Comparison of ENCODE assay signal across 20 cellular contexts in the genomic region with DNA sequence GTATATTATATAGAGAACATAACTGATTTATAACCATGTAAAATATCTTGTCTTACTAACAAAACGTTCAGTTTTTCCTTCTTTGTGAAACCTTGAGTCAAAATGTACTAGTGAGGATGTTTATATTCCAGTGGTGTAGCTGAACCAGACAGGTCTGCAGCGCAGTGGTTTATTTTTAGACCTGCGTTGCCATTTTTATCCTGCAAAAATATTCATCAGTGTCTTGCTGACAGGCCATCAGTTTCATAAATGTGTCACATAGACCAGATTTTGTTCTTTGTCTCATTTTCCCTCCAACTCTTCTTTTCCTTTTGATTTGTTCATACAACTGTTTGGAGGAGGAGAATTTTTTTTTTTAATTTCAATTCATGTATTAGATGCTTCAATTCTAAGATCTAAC.
"Had no signal": no experiment of that assay in that cellular context is flagged by ENCODE, and none has a peak within 500 bp of the region (broad histone marks: within the 10 kb centered on the region; RNA-seq: fewer than 3 reads in every experiment).

No MANE protein-coding gene starts in this region.

- H3K4me1 Mint-ChIP-seq: immature natural killer cell, mesothelial cell of epicardium, neural progenitor cell had no signal

- H3K9me3 ChIP-seq: body of pancreas, lower lobe of right lung, ovary, transverse colon had no signal

- H2AFZ ChIP-seq: neural progenitor cell had no signal

- H3K27ac ChIP-seq: body of pancreas, epithelial cell of prostate, lower lobe of right lung, neural progenitor cell, ovary, skin epidermis, transverse colon had no signal

- H3K4me3 Mint-ChIP-seq: activated naive CD8-positive, alpha-beta T cell; immature natural killer cell; mesothelial cell of epicardium; neural progenitor cell had no signal

- ATAC-seq: body of pancreas, lower lobe of right lung had no signal

- H3K27ac Mint-ChIP-seq: activated naive CD8-positive, alpha-beta T cell; immature natural killer cell; mesothelial cell of epicardium; neural progenitor cell had no signal

- H3K4me1 ChIP-seq: body of pancreas, lower lobe of right lung, neural progenitor cell, transverse colon had no signal

- H3K27me3 ChIP-seq: body of pancreas, neural progenitor cell, ovary, transverse colon had no signal

- H3K27me3 Mint-ChIP-seq: activated naive CD8-positive, alpha-beta T cell had no signal

- DNase-seq: activated CD4-positive, alpha-beta T cell treated with anti-CD3 and anti-CD28 coated beads, Interleukin-2, amount 50 U/mL, for 1 hour; activated CD8-positive, alpha-beta memory T cell treated with anti-CD3 and anti-CD28 coated beads for 24 hours; activated gamma-delta T cell treated with Interleukin-2 at 50 U/mL for 16 hours; amniotic stem cell; body of pancreas; cerebellar nuclear complex; foreskin melanocyte; immature natural killer cell; lower lobe of right lung; ovary; retina; stimulated activated CD4-positive, alpha-beta T cell treated with anti-CD3 and anti-CD28 coated beads, Interleukin-15, amount 100 ng/mL, for 24 hours; stimulated activated CD4-positive, alpha-beta T cell treated with anti-CD3 and anti-CD28 coated beads, Interleukin-4, amount 100 ng/mL, for 24 hours; stimulated activated naive CD4-positive, alpha-beta T cell; transverse colon had no signal

- H3K4me3 ChIP-seq: body of pancreas, lower lobe of right lung, neural progenitor cell, ovary, skin epidermis, transverse colon had no signal

- H3K9ac ChIP-seq: neural progenitor cell had no signal

- H3K36me3 ChIP-seq: lower lobe of right lung, neural progenitor cell, ovary, transverse colon had no signal

- H3K4me2 ChIP-seq: neural progenitor cell had no signal

- H3K9me3 Mint-ChIP-seq: immature natural killer cell had no signal
